ENCODE assay signal across 20 cellular contexts in the genomic region with DNA sequence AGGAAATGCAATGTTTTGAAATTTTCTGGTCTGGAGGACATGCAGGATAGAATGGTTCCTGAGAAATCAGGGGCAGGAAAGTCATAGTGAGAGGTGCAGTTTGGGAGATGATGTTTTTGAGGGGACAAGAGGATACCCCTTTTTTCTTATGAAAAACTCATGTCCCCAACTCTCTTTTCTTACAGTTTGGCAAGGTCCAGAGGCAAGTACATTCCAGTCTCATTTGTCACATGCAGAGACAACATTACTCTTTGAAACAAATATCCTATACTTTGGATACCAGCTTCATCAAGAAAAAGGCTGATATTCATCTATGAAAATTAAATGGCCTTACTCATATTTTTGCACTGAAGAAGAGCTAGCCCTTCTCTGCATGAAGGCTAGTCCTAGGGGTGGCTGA. TPM values are rescaled to one million over a fixed set of nuclear protein-coding genes. Genes with fewer than 3 reads are reported as not detected.
"Had no signal": no experiment of that assay in that cellular context is flagged by ENCODE, and none has a peak within 500 bp of the region (broad histone marks: within the 10 kb centered on the region; RNA-seq: fewer than 3 reads in every experiment).

No MANE protein-coding gene starts in this region.

- H3K36me3 Mint-ChIP-seq: activated naive CD4-positive, alpha-beta T cell treated with anti-CD3 and anti-CD28 coated beads, Interleukin-2, amount 10 ng/mL, durations not matched to agents 7 days and 5 days had no signal

- H3K27ac ChIP-seq: ascending aorta, esophagus squamous epithelium, sigmoid colon, spleen, thoracic aorta, upper lobe of left lung had no signal

- H3K27ac Mint-ChIP-seq: activated CD4-positive, alpha-beta T cell treated with anti-CD3 and anti-CD28 coated beads, Interleukin-2, amount 10 ng/mL, durations not matched to agents 24 days and 14 days; activated CD8-positive, alpha-beta T cell treated with anti-CD3 and anti-CD28 coated beads, Interleukin-2, amount 10 ng/mL, durations not matched to agents 7 days and 5 days; activated naive CD4-positive, alpha-beta T cell treated with anti-CD3 and anti-CD28 coated beads, Interleukin-2, amount 10 ng/mL, durations not matched to agents 7 days and 5 days; activated naive CD8-positive, alpha-beta T cell treated with anti-CD3 and anti-CD28 coated beads, Interleukin-2, amount 50 U/mL, for 24 hours; effector memory CD8-positive, alpha-beta T cell; nephron progenitor cell; stimulated activated naive B cell treated with anti-CD40 and anti-IgM and Interleukin-4, amounts not matched to agents 10 μg/mL and 1 μg/mL and 100 μg/mL, for 72 hours had no signal

- DNase-seq: activated CD4-positive, alpha-beta T cell treated with anti-CD3 and anti-CD28 coated beads, Interleukin-2, amount 10 ng/mL, durations not matched to agents 24 days and 14 days; activated CD8-positive, alpha-beta T cell treated with anti-CD3 and anti-CD28 coated beads, Interleukin-2, amount 10 ng/mL, durations not matched to agents 7 days and 5 days; activated naive CD4-positive, alpha-beta T cell treated with anti-CD3 and anti-CD28 coated beads, Interleukin-2, amount 10 ng/mL, durations not matched to agents 7 days and 5 days; activated naive CD8-positive, alpha-beta T cell treated with anti-CD3 and anti-CD28 coated beads, Interleukin-2, amount 50 U/mL, for 24 hours; activated T-cell treated with anti-CD3 and anti-CD28 coated beads, Interleukin-2, amount 50 U/mL, for 4 hours; effector memory CD8-positive, alpha-beta T cell; esophagus squamous epithelium; nephron progenitor cell; nucleus accumbens; posterior cingulate gyrus; sigmoid colon; spleen; stimulated activated naive B cell treated with anti-CD40 and anti-IgM and Interleukin-4, amounts not matched to agents 10 μg/mL and 1 μg/mL and 100 μg/mL, for 72 hours; T1000; upper lobe of left lung had no signal

- ATAC-seq: activated CD8-positive, alpha-beta T cell treated with anti-CD3 and anti-CD28 coated beads, Interleukin-2, amount 10 ng/mL, durations not matched to agents 7 days and 5 days; activated naive CD8-positive, alpha-beta T cell treated with anti-CD3 and anti-CD28 coated beads, Interleukin-2, amount 50 U/mL, for 24 hours; activated T-cell treated with anti-CD3 and anti-CD28 coated beads, Interleukin-2, amount 50 U/mL, for 4 hours; effector memory CD8-positive, alpha-beta T cell; stimulated activated naive B cell treated with anti-CD40 and anti-IgM and Interleukin-4, amounts not matched to agents 10 μg/mL and 1 μg/mL and 100 μg/mL, for 72 hours had no signal

- H3K4me3 ChIP-seq: ascending aorta, esophagus squamous epithelium, sigmoid colon, spleen, thoracic aorta, upper lobe of left lung had no signal

- H3K4me3 Mint-ChIP-seq: activated CD4-positive, alpha-beta T cell treated with anti-CD3 and anti-CD28 coated beads, Interleukin-2, amount 10 ng/mL, durations not matched to agents 24 days and 14 days; activated CD8-positive, alpha-beta T cell treated with anti-CD3 and anti-CD28 coated beads, Interleukin-2, amount 10 ng/mL, durations not matched to agents 7 days and 5 days; activated naive CD4-positive, alpha-beta T cell treated with anti-CD3 and anti-CD28 coated beads, Interleukin-2, amount 10 ng/mL, durations not matched to agents 7 days and 5 days; activated naive CD8-positive, alpha-beta T cell treated with anti-CD3 and anti-CD28 coated beads, Interleukin-2, amount 50 U/mL, for 24 hours; activated T-cell treated with anti-CD3 and anti-CD28 coated beads, Interleukin-2, amount 50 U/mL, for 4 hours; effector memory CD8-positive, alpha-beta T cell; nephron progenitor cell; stimulated activated naive B cell treated with anti-CD40 and anti-IgM and Interleukin-4, amounts not matched to agents 10 μg/mL and 1 μg/mL and 100 μg/mL, for 72 hours had no signal

- H3K9me3 Mint-ChIP-seq: activated CD4-positive, alpha-beta T cell treated with anti-CD3 and anti-CD28 coated beads, Interleukin-2, amount 10 ng/mL, durations not matched to agents 24 days and 14 days; activated naive CD4-positive, alpha-beta T cell treated with anti-CD3 and anti-CD28 coated beads, Interleukin-2, amount 10 ng/mL, durations not matched to agents 7 days and 5 days; activated naive CD8-positive, alpha-beta T cell treated with anti-CD3 and anti-CD28 coated beads, Interleukin-2, amount 50 U/mL, for 24 hours; activated T-cell treated with anti-CD3 and anti-CD28 coated beads, Interleukin-2, amount 50 U/mL, for 4 hours; stimulated activated naive B cell treated with anti-CD40 and anti-IgM and Interleukin-4, amounts not matched to agents 10 μg/mL and 1 μg/mL and 100 μg/mL, for 72 hours had no signal

- H3K4me1 Mint-ChIP-seq: activated CD4-positive, alpha-beta T cell treated with anti-CD3 and anti-CD28 coated beads, Interleukin-2, amount 10 ng/mL, durations not matched to agents 24 days and 14 days; activated naive CD4-positive, alpha-beta T cell treated with anti-CD3 and anti-CD28 coated beads, Interleukin-2, amount 10 ng/mL, durations not matched to agents 7 days and 5 days; activated naive CD8-positive, alpha-beta T cell treated with anti-CD3 and anti-CD28 coated beads, Interleukin-2, amount 50 U/mL, for 24 hours; nephron progenitor cell had no signal

RNA-seq across cellular contexts. Expression of gene EQTN, which starts 48.2 kb away (rescaled TPM):
- total RNA-seq: activated CD4-positive, alpha-beta T cell treated with anti-CD3 and anti-CD28 coated beads, Interleukin-2, amount 10 ng/mL, durations not matched to agents 24 days and 14 days; activated CD8-positive, alpha-beta T cell treated with anti-CD3 and anti-CD28 coated beads, Interleukin-2, amount 10 ng/mL, durations not matched to agents 7 days and 5 days; activated T-cell treated with anti-CD3 and anti-CD28 coated beads, Interleukin-2, amount 50 U/mL, for 4 hours; ascending aorta; esophagus squamous epithelium; lung microvascular endothelial cell; myocyte; renal cortical epithelial cell; thoracic aorta had no signal
